In the genomic region with DNA sequence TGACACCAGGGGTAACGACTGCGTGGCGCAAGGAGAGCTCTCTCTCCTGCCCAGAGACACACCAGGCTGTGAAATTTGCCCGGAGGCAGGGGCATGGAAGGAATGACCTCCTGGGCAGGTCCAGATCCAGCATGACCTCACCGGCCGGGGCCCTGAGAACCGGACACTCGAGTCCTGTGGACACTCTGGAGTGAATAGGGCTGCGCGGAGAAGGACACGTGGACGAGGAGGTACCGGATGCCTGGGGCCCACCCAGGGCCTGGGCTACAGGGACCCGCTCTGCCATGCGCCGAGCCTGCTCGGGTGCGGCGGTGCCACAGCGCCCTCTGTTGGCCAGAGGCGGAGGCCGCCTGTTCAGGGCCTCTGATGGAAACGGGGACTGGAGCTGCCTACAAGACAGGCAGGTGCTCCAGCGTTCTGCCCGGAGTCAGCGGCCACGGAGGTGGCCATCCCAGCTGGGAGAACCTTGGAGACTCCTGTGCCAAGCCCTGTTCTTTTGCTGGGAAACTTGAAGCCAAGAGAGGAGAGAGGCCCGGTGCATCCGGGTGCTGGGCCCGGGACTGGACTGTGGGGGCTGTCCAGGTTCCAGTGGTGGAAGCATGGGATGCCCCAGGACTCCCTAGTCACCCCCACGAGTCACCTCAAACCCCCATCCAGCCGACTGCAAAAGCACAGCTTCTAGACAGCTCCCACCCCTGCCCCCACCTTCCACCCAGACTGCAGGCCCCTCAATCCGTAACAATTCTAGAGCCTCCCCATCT, we compare ENCODE assay signal across 8 cellular contexts. TPM values are rescaled to one million over a fixed set of nuclear protein-coding genes. Genes with fewer than 3 reads are reported as not detected.
DNase-seq lines count a peak whose midpoint lies in the region; ATAC-seq and TF ChIP-seq lines count a peak whose summit lies in the region.

No MANE protein-coding gene starts in this region.

- ATAC-seq in upper lobe of left lung (ENCODE audit: low FRiP score in 2 of 2): peak; percentile 87 to 92
- ATAC-seq in HG02852 (IDR thresholded peaks at IDR 0.05; ENCODE audit: unreplicated experiment): no peak

- DNase-seq in MV-4-11 (lab: John Stamatoyannopoulos, UW): peak; percentile 49
- peak; percentile 72 for DNase-seq in SK-MEL-5 (ENCODE audit: low read depth, low spot score)
- DNase-seq in activated gamma-delta T cell treated with Interleukin-2 at 50 U/mL for 16 hours: peak; percentile 81
- DNase-seq in glomerular visceral epithelial cell (ENCODE audit: extremely low spot score): peak; percentile 80
- peak; percentile 38 for DNase-seq in pons (ENCODE audit: low spot score)
- peak; percentile 72 to 96 for DNase-seq in upper lobe of left lung

- in situ Hi-C loops in SK-MEL-5 (cut with HindIII; ENCODE audit: low pct_unique_long_range_greater_than_20kb, low sequenced_read_pairs): no loop called here

- H3K4me1 ChIP-seq in upper lobe of left lung: peaks cover 0 to 12% (median 4%) of the 10 kb centered on the region in 4 donors

- 19 to 30% methylated on average over 9 to 24 of the region's 33 CpGs for WGBS in upper lobe of left lung, 2 donors

- TF ChIP-seq POLR2A in upper lobe of left lung (IDR thresholded peaks at IDR 0.05): no peak

- peak; percentile 99 for TF ChIP-seq CTCF in GM12874 (IDR thresholded peaks at IDR 0.05; ENCODE audit: insufficient read depth, low read depth, low read length)
- TF ChIP-seq CTCF in upper lobe of left lung (IDR thresholded peaks at IDR 0.05): peak; percentile 94 to 97 (median 96)

- H3K27ac ChIP-seq in upper lobe of left lung: no peak overlapping the region

- TF ChIP-seq EP300 in upper lobe of left lung (IDR thresholded peaks at IDR 0.05): no peak

- no peaks in the 10 kb centered on the region for H3K36me3 ChIP-seq in upper lobe of left lung

- H3K4me3 ChIP-seq in upper lobe of left lung: no peak overlapping the region

- no peaks in the 10 kb centered on the region for H3K27me3 ChIP-seq in upper lobe of left lung

- H3K9me3 ChIP-seq in upper lobe of left lung: no peaks in the 10 kb centered on the region

RNA-seq across cellular contexts. Expression of a gene that starts 19.3 kb away (rescaled TPM):
- total RNA-seq in SK-MEL-5 (2014; rRNA removed; shearing (Covaris generic)): 0.26 and 0.35 TPM in 2 replicates
- 0.15 TPM in 1 of 2 replicates, not detected in the other for polyA plus RNA-seq in SK-MEL-5 (2015; cell fraction: cytosol; rRNA removed)
- 0.05 TPM in 1 of 2 replicates, not detected in the other for polyA plus RNA-seq in SK-MEL-5 (2015; cell fraction: nucleus; rRNA removed)
- 1 to 10 TPM; 1.2 to 6.6 (median 4.6) TPM for total RNA-seq in upper lobe of left lung
